Comparison of ENCODE assay signal across 8 cellular contexts in the genomic region with DNA sequence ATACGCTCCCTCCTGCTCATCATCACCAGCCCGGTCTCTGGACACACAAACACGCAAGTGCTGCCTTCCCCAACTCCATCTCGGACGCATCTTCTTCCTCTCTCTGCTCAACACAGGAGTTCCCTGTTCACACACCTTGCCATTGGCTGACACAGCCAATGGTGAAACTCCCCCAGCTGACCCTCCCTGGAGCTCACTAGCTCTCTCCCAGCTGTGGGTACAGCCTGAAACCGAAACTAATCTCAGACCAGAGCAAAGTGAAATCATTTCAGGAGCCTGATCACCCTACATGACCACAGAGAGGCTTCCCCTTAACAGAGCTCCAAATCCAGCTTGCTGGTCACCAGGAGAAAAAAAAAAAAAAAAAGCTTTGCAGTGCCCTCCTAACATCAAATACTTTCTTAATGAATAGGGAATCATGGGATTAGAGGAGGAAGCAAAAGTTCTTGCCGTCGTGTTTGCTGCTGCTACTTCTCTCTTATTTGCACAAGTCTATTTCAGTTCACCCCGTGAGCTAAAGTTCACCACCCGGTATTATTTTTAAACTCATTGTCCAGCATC. TPM values are rescaled to one million over a fixed set of nuclear protein-coding genes. Genes with fewer than 3 reads are reported as not detected.
DNase-seq lines count a peak whose midpoint lies in the region; ATAC-seq and TF ChIP-seq lines count a peak whose summit lies in the region.

No MANE protein-coding gene starts in this region.

- no peak overlapping the region for H3K27ac ChIP-seq in SU-DHL-6 (ENCODE audit: low read depth, low read length)
- H3K27ac ChIP-seq in coronary artery = peak overlapping the region; percentile 82 to 85
- peak overlapping the region; percentile 58 to 94 (median 83) for H3K27ac ChIP-seq in tibial nerve

- no peaks in the 10 kb centered on the region for H3K27me3 ChIP-seq in SU-DHL-6 (ENCODE audit: low read length)
- no peaks in the 10 kb centered on the region for H3K27me3 ChIP-seq in tibial nerve

- ATAC-seq in GM21723 (IDR thresholded peaks at IDR 0.05; ENCODE audit: unreplicated experiment) (peak; percentile 84), memory B cell (ENCODE audit: low read depth) (peak; percentile 92)

- H3K27me3 Mint-ChIP-seq in memory B cell = peaks cover 33% of the 10 kb centered on the region

- H3K36me3 ChIP-seq in SU-DHL-6 (ENCODE audit: low read length) (no peaks in the 10 kb centered on the region), tibial nerve (no peaks in the 10 kb centered on the region)

- H4K20me1 ChIP-seq in SU-DHL-6 (ENCODE audit: low read depth, low read length) = no peaks in the 10 kb centered on the region

- H3K36me3 Mint-ChIP-seq in memory B cell = no peaks in the 10 kb centered on the region

- peak overlapping the region; percentile 84 for H3K4me3 Mint-ChIP-seq in memory B cell

- TF ChIP-seq CTCF in GM12864 (IDR thresholded peaks at IDR 0.05; ENCODE audit: low read depth, low read length, missing control alignments) (no peak), SU-DHL-6 (IDR thresholded peaks at IDR 0.05; ENCODE audit: insufficient read depth, low read length, poor library complexity, severe bottlenecking) (no peak), coronary artery (IDR thresholded peaks at IDR 0.05) (no peak), tibial nerve (IDR thresholded peaks at IDR 0.05) (no peak)

- H3K9ac ChIP-seq in SU-DHL-6 (ENCODE audit: low read length) = no peak overlapping the region

- H3K79me2 ChIP-seq in SU-DHL-6 (ENCODE audit: insufficient read depth, low read length) = no peaks in the 10 kb centered on the region

- H3K9me3 ChIP-seq in SU-DHL-6 (ENCODE audit: insufficient read depth, low read length) (no peaks in the 10 kb centered on the region), tibial nerve (no peaks in the 10 kb centered on the region)

- peaks cover 0 to 97% (median 45%) of the 10 kb centered on the region in 4 donors for H3K4me1 ChIP-seq in tibial nerve

- H2AFZ ChIP-seq in SU-DHL-6 (ENCODE audit: low read depth, low read length, severe bottlenecking) = no peak overlapping the region

- peak overlapping the region; percentile 21 for H3K4me3 ChIP-seq in GM12864 (ENCODE audit: low read depth, low read length)
- H3K4me3 ChIP-seq in SU-DHL-6 (ENCODE audit: insufficient read depth, low read length, poor library complexity, severe bottlenecking) = no peak overlapping the region
- peak overlapping the region; percentile 68 for H3K4me3 ChIP-seq in coronary artery
- H3K4me3 ChIP-seq in tibial nerve = peak overlapping the region; percentile 14 to 49 (median 22)

- H3K9me2 ChIP-seq in SU-DHL-6 (replicated peaks; ENCODE audit: insufficient read depth, low read length) = no peaks in the 10 kb centered on the region

- H3F3A ChIP-seq in SU-DHL-6 (ENCODE audit: insufficient read depth) = no peaks in the 10 kb centered on the region

- peaks cover 41% of the 10 kb centered on the region for H3K4me1 Mint-ChIP-seq in memory B cell

- WGBS in tibial nerve, 2 donors = 10 to 13% methylated on average over 10 of the region's 10 CpGs

- H3K27ac Mint-ChIP-seq in memory B cell = peak overlapping the region; percentile 28

- peak overlapping the region; percentile 21 for H3K4me2 ChIP-seq in SU-DHL-6 (ENCODE audit: low read depth, low read length, poor library complexity, severe bottlenecking)

- TF ChIP-seq EP300 in tibial nerve (IDR thresholded peaks at IDR 0.05) = peak; percentile 13 to 56

- TF ChIP-seq POLR2A in tibial nerve (IDR thresholded peaks at IDR 0.05) = no peak

- peak; percentile 76 for DNase-seq in GM12864 (ENCODE audit: low read depth)
- peak; percentile 67 for DNase-seq in HuH-7.5 (ENCODE audit: low spot score)
- DNase-seq in coronary artery (ENCODE audit: low spot score) = no peak
- peak in 1 of 2 donors; percentile 52 for DNase-seq in memory B cell (ENCODE audit: low spot score in 2 of 2)
- DNase-seq in tibial nerve (ENCODE audit: low spot score in 2 of 2) = no peak
- no peak for DNase-seq in iPS-NIHi11 (ENCODE audit: low spot score)

- no peaks in the 10 kb centered on the region for H3K9me3 Mint-ChIP-seq in memory B cell

RNA-seq across cellular contexts. Expression of a gene that starts 8.3 kb away (rescaled TPM):
- 10 to 100 TPM; 32.1 to 55.5 (median 38.8) TPM for total RNA-seq in tibial nerve

RNA-seq across cellular contexts. Expression of a gene that starts 41.2 kb away (rescaled TPM):
- 10 to 100 TPM; 42.3 to 66.0 (median 48.3) TPM for total RNA-seq in tibial nerve

Comparison
In these comparisons a context has a peak if more than half of its experiments do, and no peak if none do; other contexts are left out.
1. DNase-seq: peak in GM12864 (single experiment) and HuH-7.5 (single experiment); none in coronary artery (single experiment), tibial nerve (0 of 2) and iPS-NIHi11 (single experiment).